In the genomic region with DNA sequence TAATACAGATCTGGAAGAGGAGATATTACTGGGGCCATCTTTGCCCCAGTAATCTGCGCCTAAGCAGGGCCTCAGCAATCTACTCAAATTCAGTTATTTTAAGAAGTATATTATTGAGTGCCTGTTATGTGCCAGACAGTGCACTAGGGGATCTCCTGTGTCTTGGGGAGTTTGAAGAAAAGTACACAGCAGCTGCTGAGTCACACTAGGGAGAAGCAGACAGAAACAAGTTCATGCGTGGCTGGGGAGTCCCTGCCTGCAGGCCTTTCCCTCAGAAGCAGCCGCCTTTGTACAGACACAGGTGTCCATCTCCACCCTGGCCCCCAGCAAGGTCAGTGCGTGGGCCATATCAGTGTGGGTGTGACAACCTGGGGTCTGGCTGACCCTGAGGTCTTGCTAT, we compare ENCODE assay signal across 19 cellular contexts.
DNase-seq lines count a peak whose midpoint lies in the region; ATAC-seq, FAIRE-seq and TF ChIP-seq lines count a peak whose summit lies in the region.
"Had no signal": no experiment of that assay in that cellular context is flagged by ENCODE, and none has a peak within 500 bp of the region (broad histone marks: within the 10 kb centered on the region; RNA-seq: fewer than 3 reads in every experiment).

No MANE protein-coding gene starts in this region.

- no peak for TF ChIP-seq EP300 in suprapubic skin (IDR thresholded peaks at IDR 0.05)

- H3K36me3 Mint-ChIP-seq in progenitor cell of endocrine pancreas (ENCODE audit: insufficient read depth): no peaks in the 10 kb centered on the region
- H3K36me3 Mint-ChIP-seq: naive B cell had no signal

- DNase-seq in GM12892 (ENCODE audit: insufficient read length) (no peak), fibroblast of mammary gland (ENCODE audit: low read depth) (peak; percentile 21), progenitor cell of endocrine pancreas (ENCODE audit: low spot score, unreplicated experiment) (no peak), suprapubic skin (ENCODE audit: low spot score in 2 of 2) (no peak), anterior cingulate cortex (lab: John Stamatoyannopoulos, UW) (no peak)
- DNase-seq: activated CD4-positive, CD25-positive, alpha-beta regulatory T cell treated with anti-CD3 and anti-CD28 coated beads, Interleukin-2, amount 50 U/mL, for 72 hours; effector memory CD4-positive, alpha-beta T cell; left cardiac atrium; naive B cell; NCI-H1105; NCI-H446; stimulated activated CD4-positive, alpha-beta T cell treated with anti-CD3 and anti-CD28 coated beads, Interleukin-4, amount 100 ng/mL, for 4 hours; SW 1271 had no signal

- H3K4me1 Mint-ChIP-seq in progenitor cell of endocrine pancreas (ENCODE audit: low read depth): peaks cover 3% of the 10 kb centered on the region
- H3K4me1 Mint-ChIP-seq: naive B cell had no signal

- no peak overlapping the region for H3K4me3 Mint-ChIP-seq in progenitor cell of endocrine pancreas (ENCODE audit: low read depth)
- H3K4me3 Mint-ChIP-seq: activated T-helper 1 cell treated with anti-CD3 and anti-CD28 coated beads, Interleukin-12 subunit alpha, Interleukin-12 subunit beta, Interleukin-2, Interleukin-4 antibody, amounts not matched to agents 30 ng/mL and 10 ng/mL and 1 ng/mL, durations not matched to agents 14 hours and 24 hours and 36 hours; naive B cell had no signal

- H3K4me3 ChIP-seq in fibroblast of mammary gland (ENCODE audit: control insufficient read depth, low read depth, low read length) (no peak overlapping the region), suprapubic skin (no peak overlapping the region)
- H3K4me3 ChIP-seq: right atrium auricular region had no signal

- H3K27ac Mint-ChIP-seq in progenitor cell of endocrine pancreas: no peak overlapping the region
- H3K27ac Mint-ChIP-seq: activated T-helper 1 cell treated with anti-CD3 and anti-CD28 coated beads, Interleukin-12 subunit alpha, Interleukin-12 subunit beta, Interleukin-2, Interleukin-4 antibody, amounts not matched to agents 30 ng/mL and 10 ng/mL and 1 ng/mL, durations not matched to agents 14 hours and 24 hours and 36 hours had no signal

- TF ChIP-seq POLR2A in GM12892 (IDR thresholded peaks at IDR 0.05; ENCODE audit: low read depth, low read length) (no peak), suprapubic skin (IDR thresholded peaks at IDR 0.05) (no peak)

- no peaks in the 10 kb centered on the region for H3K36me3 ChIP-seq in suprapubic skin
- H3K36me3 ChIP-seq: right atrium auricular region had no signal

- peak; percentile 47 for ATAC-seq in GM19328 (IDR thresholded peaks at IDR 0.05; ENCODE audit: unreplicated experiment)
- peak; percentile 57 for ATAC-seq in HG03039 (IDR thresholded peaks at IDR 0.05; ENCODE audit: unreplicated experiment)
- ATAC-seq in HG03521 (IDR thresholded peaks at IDR 0.05; ENCODE audit: unreplicated experiment): no peak
- ATAC-seq: HepG2, left cardiac atrium had no signal

- no peak for TF ChIP-seq CTCF in fibroblast of mammary gland (conservative IDR thresholded peaks at IDR 0.05; ENCODE audit: control insufficient read depth, insufficient read depth, low read depth, low read length)
- no peak for TF ChIP-seq CTCF in progenitor cell of endocrine pancreas (IDR thresholded peaks at IDR 0.05; ENCODE audit: unreplicated experiment)
- no peak for TF ChIP-seq CTCF in suprapubic skin (IDR thresholded peaks at IDR 0.05)

- WGBS in suprapubic skin: 78% methylated on average over 4 of the region's 4 CpGs

- no peaks in the 10 kb centered on the region for H3K9me3 ChIP-seq in suprapubic skin
- H3K9me3 ChIP-seq: right atrium auricular region had no signal

- no peak overlapping the region for H3K27ac ChIP-seq in suprapubic skin
- H3K27ac ChIP-seq: right atrium auricular region had no signal

- peak; percentile 14 for FAIRE-seq in GM12892 (lab: Jason Lieb, UNC)
- FAIRE-seq: HepG2 had no signal

- peaks cover 32% of the 10 kb centered on the region for H3K27me3 Mint-ChIP-seq in progenitor cell of endocrine pancreas

- no peaks in the 10 kb centered on the region for H3K9me3 Mint-ChIP-seq in progenitor cell of endocrine pancreas (ENCODE audit: low read depth)
- H3K9me3 Mint-ChIP-seq: activated T-helper 1 cell treated with anti-CD3 and anti-CD28 coated beads, Interleukin-12 subunit alpha, Interleukin-12 subunit beta, Interleukin-2, Interleukin-4 antibody, amounts not matched to agents 30 ng/mL and 10 ng/mL and 1 ng/mL, durations not matched to agents 14 hours and 24 hours and 36 hours had no signal

- peaks cover 10% of the 10 kb centered on the region for H3K27me3 ChIP-seq in suprapubic skin
- H3K27me3 ChIP-seq: right atrium auricular region had no signal

- peaks cover 2% of the 10 kb centered on the region for H3K4me1 ChIP-seq in suprapubic skin
- H3K4me1 ChIP-seq: right atrium auricular region had no signal
